In the genomic region with DNA sequence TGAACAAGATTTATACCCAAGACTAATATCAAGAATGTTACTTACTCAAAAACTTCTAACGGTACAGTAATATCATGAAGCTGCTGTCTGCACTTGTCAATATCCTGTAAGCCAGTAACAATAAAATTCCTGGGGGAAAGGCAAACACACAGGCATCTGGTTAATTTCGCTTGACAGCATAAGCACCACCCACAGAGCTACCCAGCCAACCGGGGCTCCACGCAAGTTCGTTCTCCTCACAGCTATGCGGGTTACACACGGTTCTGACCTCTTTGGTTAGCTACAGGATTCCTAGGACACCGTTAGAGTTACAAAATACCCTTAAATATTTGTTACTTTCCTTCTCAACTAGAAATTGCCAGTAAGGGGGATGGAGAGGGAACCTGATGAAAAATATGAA, we compare ENCODE assay signal across 8 cellular contexts. TPM values are rescaled to one million over a fixed set of nuclear protein-coding genes. Genes with fewer than 3 reads are reported as not detected.
A peak's percentile ranks its signal among the peaks of the same experiment; 100 is the strongest.
DNase-seq lines count a peak whose midpoint lies in the region; ATAC-seq and TF ChIP-seq lines count a peak whose summit lies in the region.

No MANE protein-coding gene starts in this region.

- no peak overlapping the region for H2BK20ac ChIP-seq in H9 (ENCODE audit: low read depth, low read length, poor library complexity, severe bottlenecking)

- H3K9me2 ChIP-seq in hepatocyte (replicated peaks; ENCODE audit: insufficient read depth) = no peaks in the 10 kb centered on the region

- intact Hi-C loops in activated B cell treated with CpG ODN at 0.5 μM for 24 hours (cut with micrococcal nuclease) = loop anchor here (5.0 kb wide), 3 partner anchors 200 to 1490 kb away; a partner anchor contains a TSS
- intact Hi-C loops in thyroid gland (cut with DNase I) = no loop called here
- intact Hi-C loops in posterior vena cava (cut with DNase I) = loop anchor here in 1 of 2 donors (10.0 kb wide), 1 partner anchor 198 kb away; no protein-coding TSS in a partner anchor

- H3K36me3 Mint-ChIP-seq in H9 (ENCODE audit: insufficient read depth in 1 of 3, low read depth in 3 of 3) (peaks cover 33 to 48% (median 44%) of the 10 kb centered on the region in 3 experiments; a peak in 6 of 7 replicates), activated B cell treated with CpG ODN at 0.5 μM for 24 hours (ENCODE audit: low read depth) (peaks cover 54% of the 10 kb centered on the region)

- CTCF ChIA-PET in activated B cell treated with CpG ODN at 0.5 μM for 24 hours (lab: Charles Lee) = interaction anchor here (1.0 kb wide), 1 partner anchor 368 kb away, joined by 3 read pairs; no protein-coding TSS in a partner anchor

- H3K56ac ChIP-seq in H9 (ENCODE audit: insufficient read length, low read depth, low read length) = no peak overlapping the region

- H3K4me1 Mint-ChIP-seq in H9 (peaks cover 14 to 17% of the 10 kb centered on the region in 2 experiments), activated B cell treated with CpG ODN at 0.5 μM for 24 hours (peaks cover 38% of the 10 kb centered on the region)

- no peak overlapping the region for H3K27ac ChIP-seq in H9 (ENCODE audit: insufficient read length, low read depth, low read length)
- peak overlapping the region; percentile 91 for H3K27ac ChIP-seq in hepatocyte
- peak overlapping the region in 10 of 21 experiments; percentile 88 to 98 (median 94) for H3K27ac ChIP-seq in skin epidermis
- no peak overlapping the region for H3K27ac ChIP-seq in thyroid gland

- H3K27me3 ChIP-seq in H9 (ENCODE audit: insufficient read depth, low read length) (no peaks in the 10 kb centered on the region), hepatocyte (no peaks in the 10 kb centered on the region), thyroid gland (no peaks in the 10 kb centered on the region)

- DNase-seq in H9 (peak; percentile 2), activated B cell treated with CpG ODN at 0.5 μM for 24 hours (no peak), hepatocyte (ENCODE audit: low spot score) (no peak), thyroid gland (no peak), NCI-H2029 (lab: John Stamatoyannopoulos, UW) (no peak), posterior vena cava (ENCODE audit: low spot score) (no peak)

- no peak overlapping the region for H4K5ac ChIP-seq in H9 (ENCODE audit: insufficient read length, low read depth, low read length)

- H3K4me2 ChIP-seq in H9 (ENCODE audit: insufficient read depth, insufficient read length, low read length) = peak overlapping the region; percentile 94
- peak overlapping the region; percentile 88 for H3K4me2 ChIP-seq in hepatocyte

- H3K36me3 ChIP-seq in hepatocyte (replicated peaks; ENCODE audit: insufficient read depth, low read depth) (peaks cover 5% of the 10 kb centered on the region), thyroid gland (peaks cover 37 to 43% of the 10 kb centered on the region in 2 donors)

- TF ChIP-seq CTCF in H9 (conservative IDR thresholded peaks at IDR 0.05) = no peak
- TF ChIP-seq CTCF in activated B cell treated with CpG ODN at 0.5 μM for 24 hours (IDR thresholded peaks at IDR 0.05) = no peak
- TF ChIP-seq CTCF in hepatocyte (IDR thresholded peaks at IDR 0.05; ENCODE audit: poor library complexity) = no peak
- TF ChIP-seq CTCF in thyroid gland (IDR thresholded peaks at IDR 0.05) = no peak

- H3K9ac ChIP-seq in H9 (ENCODE audit: extremely low read depth, insufficient read length, low read length) = peak overlapping the region; percentile 62

- POLR2A ChIA-PET in activated B cell treated with CpG ODN at 0.5 μM for 24 hours (lab: Charles Lee) = no interaction called here

- no peak for TF ChIP-seq POLR2A in thyroid gland (IDR thresholded peaks at IDR 0.05)

- H3T11ph ChIP-seq in H9 (ENCODE audit: low read length) = no peak overlapping the region

- peak overlapping the region; percentile 86 for H3K4me3 ChIP-seq in hepatocyte
- peak overlapping the region; percentile 77 to 100 (median 97) for H3K4me3 ChIP-seq in skin epidermis
- peak overlapping the region in 1 of 3 donors; percentile 95 for H3K4me3 ChIP-seq in thyroid gland (replicated peaks in 1 of 3)

- no peak overlapping the region for H3K18ac ChIP-seq in H9 (ENCODE audit: insufficient read length, low read depth, low read length)

- H3K9me3 Mint-ChIP-seq in H9 (no peaks in the 10 kb centered on the region), activated B cell treated with CpG ODN at 0.5 μM for 24 hours (no peaks in the 10 kb centered on the region)

- no peak overlapping the region for H2AFZ ChIP-seq in H9 (ENCODE audit: low read length)
- no peak overlapping the region for H2AFZ ChIP-seq in hepatocyte

- no peak overlapping the region for H2BK15ac ChIP-seq in H9 (ENCODE audit: low read depth, low read length)

- H3K79me2 ChIP-seq in H9 (ENCODE audit: insufficient read depth, low read length) (peaks cover 11% of the 10 kb centered on the region; the same call in 1 of the 2 replicates), hepatocyte (peaks cover 38% of the 10 kb centered on the region)

- peaks cover 13% of the 10 kb centered on the region for H3K23me2 ChIP-seq in H9 (ENCODE audit: insufficient read length, low read depth, low read length, poor library complexity, severe bottlenecking)

- ATAC-seq in activated B cell treated with CpG ODN at 0.5 μM for 24 hours (ENCODE audit: low read depth) = no peak
- ATAC-seq in GM19023 (IDR thresholded peaks at IDR 0.05; ENCODE audit: unreplicated experiment) = no peak

- H2BK120ac ChIP-seq in H9 (ENCODE audit: low read depth, low read length, poor library complexity, severe bottlenecking) = no peak overlapping the region

- WGBS in H9 (ENCODE audit: extremely low coverage, insufficient read length, low lambda C conversion rate) = no CpG with 5 or more reads among the region's 8 CpGs
- 74% methylated on average over 8 of the region's 8 CpGs for whole genome bisulfite sequencing in hepatocyte (ENCODE audit: low lambda C conversion rate, missing lambda C conversion rate)
- WGBS in thyroid gland, 2 donors = 86 to 92% methylated on average over 8 of the region's 8 CpGs

- H3K27me3 Mint-ChIP-seq in H9 (ENCODE audit: low read depth) (no peaks in the 10 kb centered on the region), activated B cell treated with CpG ODN at 0.5 μM for 24 hours (peaks cover 2% of the 10 kb centered on the region)

- H3K9me3 ChIP-seq in H9 (ENCODE audit: control insufficient read depth, low read depth, low read length) = no peaks in the 10 kb centered on the region
- no peaks in the 10 kb centered on the region for H3K9me3 ChIP-seq in hepatocyte (ENCODE audit: low read depth)
- H3K9me3 ChIP-seq in thyroid gland = no peaks in the 10 kb centered on the region

- no peak overlapping the region for H3K23ac ChIP-seq in H9 (ENCODE audit: insufficient read length, low read depth, low read length)

- no peak overlapping the region for H2BK12ac ChIP-seq in H9 (ENCODE audit: insufficient read length, low read depth, low read length)

- H2AK5ac ChIP-seq in H9 (ENCODE audit: insufficient read length, low read length) = no peak overlapping the region

- H3K4me3 Mint-ChIP-seq in H9 (peak overlapping the region; percentile 94 to 98), activated B cell treated with CpG ODN at 0.5 μM for 24 hours (peak overlapping the region; percentile 95)

- H3K27ac Mint-ChIP-seq in H9 = no peak overlapping the region
- H3K27ac Mint-ChIP-seq in activated B cell treated with CpG ODN at 0.5 μM for 24 hours = peak overlapping the region; percentile 18

- H2BK5ac ChIP-seq in H9 (ENCODE audit: insufficient read length, low read length) = no peak overlapping the region

- H3K4ac ChIP-seq in H9 (ENCODE audit: low read depth, low read length) = no peak overlapping the region

- H3K4me1 ChIP-seq in H9 (ENCODE audit: insufficient read depth, low read length) (no peaks in the 10 kb centered on the region), hepatocyte (ENCODE audit: insufficient read depth) (peaks cover 8% of the 10 kb centered on the region), thyroid gland (peaks cover 14 to 15% of the 10 kb centered on the region in 2 donors)

- H4K8ac ChIP-seq in H9 (replicated peaks; ENCODE audit: insufficient read length, low read depth, low read length) = no peak overlapping the region

- H3K79me1 ChIP-seq in H9 (ENCODE audit: insufficient read depth, low read depth, low read length, poor library complexity, severe bottlenecking) = peaks cover 11% of the 10 kb centered on the region

- H4K20me1 ChIP-seq in H9 (ENCODE audit: control insufficient read depth, insufficient read depth, insufficient read length) (no peaks in the 10 kb centered on the region), hepatocyte (ENCODE audit: insufficient read depth, poor library complexity, severe bottlenecking) (peaks cover 18% of the 10 kb centered on the region)

- no peak overlapping the region for H4K91ac ChIP-seq in H9 (ENCODE audit: insufficient read length, low read depth, low read length)

- no peak overlapping the region for H3K14ac ChIP-seq in H9 (ENCODE audit: insufficient read depth, low read length)

RNA-seq across cellular contexts. Expression of a gene that starts 1.2 kb away (rescaled TPM):
- total RNA-seq in H9 (2021) (34.6 and 35.3 TPM in 2 replicates), activated B cell treated with CpG ODN at 0.5 μM for 24 hours (45.0 and 47.7 TPM in 2 replicates), hepatocyte (16.8 and 19.7 TPM in 2 replicates), thyroid gland (10 to 100 TPM; 14.6 to 29.7 (median 25.7) TPM), posterior vena cava (10 to 100 TPM; 28.5 to 36.5 TPM)
- polyA plus RNA-seq in hepatocyte = 75.5 and 83.5 TPM in 2 replicates
